8 cellular contexts compared by ENCODE assay signal in genomic region chr15:34969340-34970097, GRCh38. TPM values are rescaled to one million over a fixed set of nuclear protein-coding genes. Genes with fewer than 3 reads are reported as not detected.
DNase-seq lines count a peak whose midpoint lies in the region; ATAC-seq and TF ChIP-seq lines count a peak whose summit lies in the region.

AQR (minus strand) TSS chr15:34969742; CDS start chr15:34969613, 129 bp downstream.

- in situ Hi-C loops in GM13976 (cut with MboI; ENCODE audit: low sequenced_read_pairs, unreplicated experiment): no loop called here

- no peaks in the 10 kb centered on the region for H3K9me3 Mint-ChIP-seq in progenitor cell of endocrine pancreas (ENCODE audit: low read depth)

- H3K27ac Mint-ChIP-seq in progenitor cell of endocrine pancreas: peak within 1 kb of the TSS; percentile 99

- H3K27me3 Mint-ChIP-seq in progenitor cell of endocrine pancreas: no peaks in the 10 kb centered on the region

- peak; percentile 80 for TF ChIP-seq CTCF in GM13976 (IDR thresholded peaks at IDR 0.05; ENCODE audit: borderline replicate concordance, control extremely low read depth, extremely low read depth, insufficient read depth, missing control alignments)
- peak; percentile 66 for TF ChIP-seq CTCF in progenitor cell of endocrine pancreas (IDR thresholded peaks at IDR 0.05; ENCODE audit: unreplicated experiment)

- peaks cover 17% of the 10 kb centered on the region for H3K4me1 Mint-ChIP-seq in progenitor cell of endocrine pancreas (ENCODE audit: low read depth)

- intact Hi-C loops in left cardiac atrium (cut with DNase I): no loop called here

- peaks cover 2% of the 10 kb centered on the region for H3K36me3 Mint-ChIP-seq in progenitor cell of endocrine pancreas (ENCODE audit: insufficient read depth)

- ATAC-seq in HG02870 (IDR thresholded peaks at IDR 0.05; ENCODE audit: unreplicated experiment) (peak; percentile 96), left cardiac atrium (peak; percentile 100)

- peak within 1 kb of the TSS; percentile 99 for H3K4me3 Mint-ChIP-seq in progenitor cell of endocrine pancreas (ENCODE audit: low read depth)

- peak; percentile 92 for DNase-seq in GM13976 (ENCODE audit: low spot score)
- DNase-seq in NCI-H146 (lab: John Stamatoyannopoulos, UW): peak; percentile 94
- peak; percentile 85 to 96 (median 86) for DNase-seq in T-helper 1 cell
- peak; percentile 98 for DNase-seq in amniotic epithelial cell (ENCODE audit: low read depth)
- DNase-seq in left cardiac atrium: peak; percentile 96
- DNase-seq in progenitor cell of endocrine pancreas (ENCODE audit: low spot score, unreplicated experiment): peak; percentile 77
- DNase-seq in ureter (ENCODE audit: low spot score): peak; percentile 97

RNA-seq across cellular contexts. Expression of gene AQR, which starts in this region (rescaled TPM):
- total RNA-seq in left cardiac atrium (10 to 100 TPM; 12.9 to 14.3 TPM), progenitor cell of endocrine pancreas (43.3 and 44.9 TPM in 2 replicates), ureter (48.5 TPM)

Comparison
In these comparisons a context has a peak if more than half of its experiments do, and no peak if none do; other contexts are left out.
1. Peak in every context shown above with its lines: DNase-seq and ATAC-seq.